In the genomic region with DNA sequence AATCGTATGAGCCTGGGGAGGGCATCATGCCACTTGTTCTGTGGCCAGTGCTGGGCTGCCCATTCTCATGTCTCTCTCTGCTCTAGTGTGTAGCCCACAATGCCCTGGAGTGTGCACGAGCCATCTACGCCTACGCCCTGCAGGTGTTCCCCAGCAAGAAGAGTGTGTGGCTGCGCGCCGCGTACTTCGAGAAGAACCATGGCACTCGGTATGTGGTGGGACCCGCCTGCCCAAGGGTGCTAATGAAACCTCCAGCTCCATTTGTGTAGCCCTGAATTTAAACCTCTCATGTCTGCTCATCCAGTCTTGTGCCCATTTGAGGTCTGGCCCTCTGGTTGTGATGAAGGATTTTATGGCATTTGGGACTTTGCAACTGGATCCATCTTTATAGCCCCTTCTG, we compare ENCODE assay signal across 26 cellular contexts. TPM values are rescaled to one million over a fixed set of nuclear protein-coding genes. Genes with fewer than 3 reads are reported as not detected.
DNase-seq lines count a peak whose midpoint lies in the region; ATAC-seq, FAIRE-seq and TF ChIP-seq lines count a peak whose summit lies in the region.
"Had no signal": no experiment of that assay in that cellular context is flagged by ENCODE, and none has a peak within 500 bp of the region (broad histone marks: within the 10 kb centered on the region; RNA-seq: fewer than 3 reads in every experiment).

No MANE protein-coding gene starts in this region.

- in situ Hi-C loops in GM12878 (cut with MboI) = no loop called here

- H3K27me3 ChIP-seq in GM12878 (replicated peaks in 1 of 2; ENCODE audit: control insufficient read depth in 2 of 2, insufficient read depth in 2 of 2, low read length in 1 of 2) = no peaks in the 10 kb centered on the region
- H3K27me3 ChIP-seq in neuronal stem cell (ENCODE audit: control insufficient read depth in 3 of 3, insufficient read depth in 3 of 3, low read depth in 1 of 3, low read length in 3 of 3) = no peaks in the 10 kb centered on the region
- H3K27me3 ChIP-seq: BE2C; BLaER1 treated with 17β-estradiol and CSF1 and Interleukin-3, amounts not matched to agents 10 nM and 100 nM had no signal

- DNase-seq in Right ventricle myocardium inferior (ENCODE audit: missing footprints) (peak; percentile 61), left ventricle myocardium superior (no peak), GM12878 (ENCODE audit: low read depth, low spot score) (no peak), neuronal stem cell (ENCODE audit: low spot score) (no peak), NCI-H1930 (lab: John Stamatoyannopoulos, UW) (no peak)
- DNase-seq: 8988T; ACHN; AML-193; BE2C; Calu3; CD4-positive, alpha-beta T cell; CD8-positive, alpha-beta memory T cell; DMS53; DMS79 treated with DMSO at 0.1 percent for 48 hours; GF-D8; GOT3 had no signal

- BruUV-seq in GM12878 (replicated peaks; lab: Mats Ljungman, UMichigan) = no TSS peak

- no peak overlapping the region for H3K23ac ChIP-seq in neuronal stem cell (ENCODE audit: low read depth, low read length, poor library complexity)

- no peak overlapping the region for H2BK12ac ChIP-seq in neuronal stem cell (ENCODE audit: low read length)

- TF ChIP-seq CTCF in HEK293 (tag by site-specific recombination; IDR thresholded peaks at IDR 0.05) = no peak
- TF ChIP-seq CTCF in GM12878 (IDR thresholded peaks at IDR 0.05 in 2 of 3, conservative IDR thresholded peaks at IDR 0.05 in 1 of 3; ENCODE audit: control insufficient read depth in 2 of 3, extremely low read depth in 1 of 3, insufficient read depth in 1 of 3, low read depth in 3 of 3, low read length in 3 of 3) = no peak

- no peaks in the 10 kb centered on the region for H4K20me1 ChIP-seq in GM12878 (ENCODE audit: control insufficient read depth, insufficient read depth)

- H3K18ac ChIP-seq in neuronal stem cell (ENCODE audit: low read length) = no peak overlapping the region

- H3K4me3 ChIP-seq in HEK293 (ENCODE audit: low read depth, low read length) (no peak overlapping the region), GM12878 (no peak overlapping the region), neuronal stem cell (ENCODE audit: low read length in 2 of 2) (peak overlapping the region in 1 of 2 donors; percentile 63)
- H3K4me3 ChIP-seq: A549; BLaER1 treated with 17β-estradiol and CSF1 and Interleukin-3, amounts not matched to agents 10 nM and 100 nM; HAP-1 had no signal

- no peak for TF ChIP-seq EP300 in GM12878 (IDR thresholded peaks at IDR 0.05; ENCODE audit: borderline replicate concordance in 1 of 2, control insufficient read depth in 1 of 2, low read depth in 2 of 2, low read length in 2 of 2)

- SMC1A ChIA-PET in GM12878 (lab: Charles Lee; ENCODE audit: uncharacterized antibody, unreplicated experiment) = no interaction called here

- POLR2A ChIA-PET in HEK293 (lab: Yijun Ruan, JAX) = no interaction called here
- POLR2A ChIA-PET in GM12878 (lab: Charles Lee) = no interaction called here

- TF ChIP-seq RAD21 in GM12878 (IDR thresholded peaks at IDR 0.05; ENCODE audit: insufficient read depth, low read depth, low read length) = no peak

- no peak overlapping the region for H3K14ac ChIP-seq in neuronal stem cell (ENCODE audit: low read length)

- H3K9me3 ChIP-seq in HEK293 (ENCODE audit: control insufficient read depth, insufficient read depth, low read depth, low read length) (no peaks in the 10 kb centered on the region), GM12878 (replicated peaks; ENCODE audit: control insufficient read depth, insufficient read depth, low read length) (no peaks in the 10 kb centered on the region), neuronal stem cell (replicated peaks in 1 of 2; ENCODE audit: control insufficient read depth in 2 of 2, insufficient read depth in 1 of 2, low read depth in 1 of 2, low read length in 2 of 2) (peaks cover 0 to 3% of the 10 kb centered on the region in 2 donors)
- H3K9me3 ChIP-seq: A549; BE2C; BLaER1 treated with 17β-estradiol and CSF1 and Interleukin-3, amounts not matched to agents 10 nM and 100 nM; HAP-1 had no signal

- intact Hi-C loops in Right ventricle myocardium inferior (cut with DNase I) = no loop called here
- intact Hi-C loops in left ventricle myocardium superior (cut with micrococcal nuclease) = no loop called here
- intact Hi-C loops in GM12878 (cut with micrococcal nuclease; ENCODE audit: unreplicated experiment) = no loop called here

- H2AFZ ChIP-seq in GM12878 (ENCODE audit: control insufficient read depth, low read depth, low read length) = no peak overlapping the region
- H2AFZ ChIP-seq in neuronal stem cell (ENCODE audit: low read length) = no peak overlapping the region

- no peak overlapping the region for H3K4ac ChIP-seq in neuronal stem cell (ENCODE audit: low read length)

- no peaks in the 10 kb centered on the region for H3K79me2 ChIP-seq in GM12878 (ENCODE audit: control insufficient read depth, insufficient read depth, low read length)

- CTCF ChIA-PET in HEK293 (lab: Yijun Ruan, JAX) (no interaction called here), GM12878 (lab: Yijun Ruan, JAX) (no interaction called here)

- H3K9ac ChIP-seq in GM12878 (ENCODE audit: control insufficient read depth, insufficient read depth, low read length) (no peak overlapping the region), neuronal stem cell (ENCODE audit: low read depth, low read length, poor library complexity) (peak overlapping the region; percentile 9)
- H3K9ac ChIP-seq: BLaER1 treated with 17β-estradiol and CSF1 and Interleukin-3, amounts not matched to agents 10 nM and 100 nM had no signal

- H4K91ac ChIP-seq in neuronal stem cell (ENCODE audit: low read depth, low read length, poor library complexity) = no peak overlapping the region

- TF ChIP-seq POLR2A in GM12878 (IDR thresholded peaks at IDR 0.05; ENCODE audit: low read depth, low read length) = peak; percentile 30; the same call in 1 of the 2 replicates

- H3K27ac ChIP-seq in HEK293 (ENCODE audit: extremely low read depth, low read depth, low read length) (no peak overlapping the region), GM12878 (ENCODE audit: control insufficient read depth, insufficient read depth) (no peak overlapping the region), neuronal stem cell (replicated peaks; ENCODE audit: low read length) (no peak overlapping the region)
- H3K27ac ChIP-seq: A549; BLaER1 treated with 17β-estradiol and CSF1 and Interleukin-3, amounts not matched to agents 10 nM and 100 nM had no signal

- RAD21 ChIA-PET in GM12878 (lab: Charles Lee; ENCODE audit: unreplicated experiment) = no interaction called here

- no peak overlapping the region for H2BK5ac ChIP-seq in neuronal stem cell (ENCODE audit: low read length)

- ATAC-seq in Right ventricle myocardium inferior (no peak), left ventricle myocardium superior (no peak), GM12878 (no peak), HG02610 (IDR thresholded peaks at IDR 0.05; ENCODE audit: unreplicated experiment) (no peak)
- ATAC-seq: A549 had no signal

- H4K8ac ChIP-seq in neuronal stem cell (ENCODE audit: low read depth, low read length) = no peak overlapping the region

- no peak overlapping the region for H2BK120ac ChIP-seq in neuronal stem cell (ENCODE audit: low read depth, low read length)

- peaks cover 20% of the 10 kb centered on the region for H3K79me1 ChIP-seq in neuronal stem cell (ENCODE audit: low read depth, low read length)

- H3K36me3 ChIP-seq in HEK293 (ENCODE audit: control insufficient read depth in 2 of 2, insufficient read depth in 1 of 2, low read length in 2 of 2) = peaks cover 11 to 92% of the 10 kb centered on the region in 2 experiments; a peak in 2 of 3 replicates
- H3K36me3 ChIP-seq in GM12878 (ENCODE audit: control insufficient read depth in 2 of 2, insufficient read depth in 2 of 2, low read length in 1 of 2) = peaks cover 62 to 63% of the 10 kb centered on the region in 2 experiments
- peaks cover 71 to 94% of the 10 kb centered on the region in 2 donors for H3K36me3 ChIP-seq in neuronal stem cell (replicated peaks in 1 of 2; ENCODE audit: control insufficient read depth in 2 of 2, insufficient read depth in 2 of 2, low read length in 2 of 2)

- H2AK5ac ChIP-seq in neuronal stem cell (ENCODE audit: low read depth, low read length) = no peak overlapping the region

- no peak overlapping the region for H3K4me2 ChIP-seq in GM12878 (ENCODE audit: control insufficient read depth, insufficient read depth)
- H3K4me2 ChIP-seq in neuronal stem cell (ENCODE audit: insufficient read depth, low read length, poor library complexity, severe bottlenecking) = no peak overlapping the region
- H3K4me2 ChIP-seq: A549; BLaER1 treated with 17β-estradiol and CSF1 and Interleukin-3, amounts not matched to agents 10 nM and 100 nM had no signal

- WGBS in GM12878 (ENCODE audit: insufficient coverage, insufficient replicate concordance, low lambda C conversion rate, missing lambda C conversion rate) = 97% methylated on average over 11 of the region's 11 CpGs
- no CpG with 5 or more reads among the region's 11 CpGs for WGBS in neuronal stem cell (ENCODE audit: extremely low coverage in 2 of 2, insufficient read length in 2 of 2, insufficient replicate concordance in 1 of 2), 2 donors

- H3K4me1 ChIP-seq in HEK293 (ENCODE audit: control insufficient read depth, insufficient read depth, low read length) (no peaks in the 10 kb centered on the region), GM12878 (ENCODE audit: control insufficient read depth, insufficient read depth, low read length) (no peaks in the 10 kb centered on the region), neuronal stem cell (ENCODE audit: control insufficient read depth in 2 of 2, insufficient read depth in 1 of 2, low read depth in 1 of 2, low read length in 2 of 2) (no peaks in the 10 kb centered on the region)
- H3K4me1 ChIP-seq: A549; BE2C; BLaER1 treated with 17β-estradiol and CSF1 and Interleukin-3, amounts not matched to agents 10 nM and 100 nM; HAP-1 had no signal

- FAIRE-seq in GM12878 (lab: Jason Lieb, UNC) = no peak
- FAIRE-seq: A549, GM12892, H54 had no signal

- H2BK15ac ChIP-seq in neuronal stem cell (ENCODE audit: low read length) = no peak overlapping the region

RNA-seq across cellular contexts. Expression of a gene that starts 13.3 kb away (rescaled TPM):
- 0.30 TPM for total RNA-seq in Right ventricle myocardium inferior
- total RNA-seq in left ventricle myocardium superior = 0.35 TPM
- total RNA-seq in GM12878 (2013; cell fraction: nucleolus; rRNA removed) = 125 and 143 TPM in 2 replicates
- total RNA-seq in GM12878 (2014; rRNA removed) = 32.4 and 39.5 TPM in 2 replicates
- 3.6 and 4.4 TPM in 2 replicates for total RNA-seq in GM12878 (2014; rRNA removed; fragmentation: Illumina TruSeq; extraction: Trizol)
- total RNA-seq in GM12878 (2021) = 49.1 and 56.0 TPM in 2 replicates
- polyA plus RNA-seq in GM12878 (2011; ENCODE audit: low read depth) = 4.1 TPM
- polyA plus RNA-seq in GM12878 (2011; rRNA removed) = 2.9 and 6.9 TPM in 2 replicates
- polyA plus RNA-seq in GM12878 (2011; cell fraction: cytosol; rRNA removed) = 13.5 and 27.8 TPM in 2 replicates
- polyA plus RNA-seq in GM12878 (2011; cell fraction: nucleus; rRNA removed) = 95.3 and 97.7 TPM in 2 replicates
- polyA plus RNA-seq in GM12878 (2012) = 23.6 and 27.4 TPM in 2 replicates
- polyA plus RNA-seq in GM12878 (2014; fragmentation: Illumina TruSeq; extraction: Trizol) = 0.48 and 1.6 TPM in 2 replicates
- under 1 TPM; 0.24 to 0.38 TPM for polyA plus RNA-seq in GM12878 (2014; fragmentation: Nextera tagmentation; extraction: Ambion mirVana)
- polyA plus RNA-seq in GM12878 (2014; rRNA removed) = 37.1 and 42.9 TPM in 2 replicates
- 10 to 100 TPM; 17.9 to 20.4 TPM for polyA plus RNA-seq in GM12878 (2016; fragmentation: Nextera tagmentation; extraction: Ambion mirVana)
- polyA minus RNA-seq in GM12878 (2011; rRNA and poly(A)+ RNA removed) = 2.6 and 8.0 TPM in 2 replicates
- 5.6 and 6.0 TPM in 2 replicates for polyA minus RNA-seq in GM12878 (2011; cell fraction: cytosol; rRNA and poly(A)+ RNA removed)
- 20.7 and 27.4 TPM in 2 replicates for polyA minus RNA-seq in GM12878 (2011; cell fraction: nucleus; rRNA and poly(A)+ RNA removed)
- polyA plus RNA-seq in neuronal stem cell (2013, experiment 1 of 2) = 0.14 TPM
- polyA plus RNA-seq in neuronal stem cell (2013, experiment 2 of 2) = 0.25 TPM
- polyA plus RNA-seq: CD14-positive monocyte had no signal

RNA-seq across cellular contexts. Expression of a gene that starts 26.8 kb away (rescaled TPM):
- total RNA-seq in Right ventricle myocardium inferior = 38.4 TPM
- 36.8 TPM for total RNA-seq in left ventricle myocardium superior
- 25.0 and 25.2 TPM in 2 replicates for total RNA-seq in GM12878 (2013; cell fraction: nucleolus; rRNA removed)
- total RNA-seq in GM12878 (2014; rRNA removed) = 0.16 and 0.28 TPM in 2 replicates
- 0.09 TPM in 2 replicates for total RNA-seq in GM12878 (2014; rRNA removed; fragmentation: Illumina TruSeq; extraction: Trizol)
- 5.6 TPM in 2 replicates for total RNA-seq in GM12878 (2021)
- 0.13 TPM for polyA plus RNA-seq in GM12878 (2011; ENCODE audit: low read depth)
- 0.24 and 0.53 TPM in 2 replicates for polyA plus RNA-seq in GM12878 (2011; rRNA removed)
- 1.7 and 2.7 TPM in 2 replicates for polyA plus RNA-seq in GM12878 (2011; cell fraction: cytosol; rRNA removed)
- 6.0 and 7.2 TPM in 2 replicates for polyA plus RNA-seq in GM12878 (2011; cell fraction: nucleus; rRNA removed)
- 1.3 and 2.5 TPM in 2 replicates for polyA plus RNA-seq in GM12878 (2012)
- not detected in 2 replicates for polyA plus RNA-seq in GM12878 (2014; fragmentation: Illumina TruSeq; extraction: Trizol)
- polyA plus RNA-seq in GM12878 (2014; fragmentation: Nextera tagmentation; extraction: Ambion mirVana) = under 1 TPM; 0.05 TPM
- 2.1 and 2.2 TPM in 2 replicates for polyA plus RNA-seq in GM12878 (2014; rRNA removed)
- polyA plus RNA-seq in GM12878 (2016; fragmentation: Nextera tagmentation; extraction: Ambion mirVana) = not detected
- 0.37 and 0.46 TPM in 2 replicates for polyA minus RNA-seq in GM12878 (2011; rRNA and poly(A)+ RNA removed)
- 5.1 and 8.3 TPM in 2 replicates for polyA minus RNA-seq in GM12878 (2011; cell fraction: cytosol; rRNA and poly(A)+ RNA removed)
- polyA minus RNA-seq in GM12878 (2011; cell fraction: nucleus; rRNA and poly(A)+ RNA removed) = 1.6 and 3.3 TPM in 2 replicates
- polyA plus RNA-seq in neuronal stem cell (2013, experiment 1 of 2) = 0.13 TPM
- 0.08 TPM for polyA plus RNA-seq in neuronal stem cell (2013, experiment 2 of 2)
- total RNA-seq: Calu3; CD4-positive, alpha-beta T cell; CD8-positive, alpha-beta memory T cell; Daoy had no signal
- polyA plus RNA-seq: CD14-positive monocyte; CD8-positive, alpha-beta memory T cell had no signal

RNA-seq across cellular contexts. Expression of a gene that starts 40.3 kb away (rescaled TPM):
- total RNA-seq in Right ventricle myocardium inferior (39.0 TPM), left ventricle myocardium superior (35.6 TPM), GM12878 (2014; rRNA removed) (13.4 and 17.2 TPM in 2 replicates), GM12878 (2014; rRNA removed; fragmentation: Illumina TruSeq; extraction: Trizol) (8.8 and 9.3 TPM in 2 replicates), GM12878 (2021) (38.0 and 42.5 TPM in 2 replicates)
- total RNA-seq in GM12878 (2013; cell fraction: nucleolus; rRNA removed) = 10.1 and 12.7 TPM in 2 replicates
- 23.0 TPM for polyA plus RNA-seq in GM12878 (2011; ENCODE audit: low read depth)
- polyA plus RNA-seq in GM12878 (2011; rRNA removed) (11.4 and 13.2 TPM in 2 replicates), GM12878 (2014; fragmentation: Illumina TruSeq; extraction: Trizol) (2.8 and 10.8 TPM in 2 replicates), GM12878 (2014; fragmentation: Nextera tagmentation; extraction: Ambion mirVana) (10 to 100 TPM in 1 of 2 experiments, 1 to 10 TPM in 1; 3.4 to 12.3 TPM), GM12878 (2014; rRNA removed) (17.8 and 26.0 TPM in 2 replicates), GM12878 (2016; fragmentation: Nextera tagmentation; extraction: Ambion mirVana) (10 to 100 TPM; 21.2 to 22.0 TPM)
- 25.9 and 26.5 TPM in 2 replicates for polyA plus RNA-seq in GM12878 (2011; cell fraction: cytosol; rRNA removed)
- polyA plus RNA-seq in GM12878 (2011; cell fraction: nucleus; rRNA removed) = 84.3 and 88.7 TPM in 2 replicates
- 27.4 and 30.3 TPM in 2 replicates for polyA plus RNA-seq in GM12878 (2012)
- 7.1 and 14.5 TPM in 2 replicates for polyA minus RNA-seq in GM12878 (2011; rRNA and poly(A)+ RNA removed)
- polyA minus RNA-seq in GM12878 (2011; cell fraction: cytosol; rRNA and poly(A)+ RNA removed) = 6.0 and 6.2 TPM in 2 replicates
- polyA minus RNA-seq in GM12878 (2011; cell fraction: nucleus; rRNA and poly(A)+ RNA removed) = 15.2 and 18.4 TPM in 2 replicates
- 111 TPM for polyA plus RNA-seq in neuronal stem cell (2013, experiment 1 of 2)
- 113 TPM for polyA plus RNA-seq in neuronal stem cell (2013, experiment 2 of 2)

RNA-seq across cellular contexts. Expression of a gene that starts 41.7 kb away (rescaled TPM):
- total RNA-seq in Right ventricle myocardium inferior (46.4 TPM), left ventricle myocardium superior (50.6 TPM), GM12878 (2014; rRNA removed) (57.6 and 62.5 TPM in 2 replicates), GM12878 (2014; rRNA removed; fragmentation: Illumina TruSeq; extraction: Trizol) (66.1 and 72.2 TPM in 2 replicates), GM12878 (2021) (100 and 102 TPM in 2 replicates)
- 134 and 156 TPM in 2 replicates for total RNA-seq in GM12878 (2013; cell fraction: nucleolus; rRNA removed)
- 52.6 TPM for polyA plus RNA-seq in GM12878 (2011; ENCODE audit: low read depth)
- polyA plus RNA-seq in GM12878 (2011; rRNA removed) (33.4 and 52.7 TPM in 2 replicates), GM12878 (2014; fragmentation: Illumina TruSeq; extraction: Trizol) (53.4 and 73.9 TPM in 2 replicates), GM12878 (2014; fragmentation: Nextera tagmentation; extraction: Ambion mirVana) (10 to 100 TPM in 1 of 2 experiments, 1 to 10 TPM in 1; 5.0 to 10.7 TPM), GM12878 (2014; rRNA removed) (70.4 and 71.9 TPM in 2 replicates), GM12878 (2016; fragmentation: Nextera tagmentation; extraction: Ambion mirVana) (100 to 1,000 TPM in 1 of 2 experiments, 10 to 100 TPM in 1; 97.9 to 102 TPM)
- 56.1 and 59.7 TPM in 2 replicates for polyA plus RNA-seq in GM12878 (2011; cell fraction: cytosol; rRNA removed)
- 68.3 and 113 TPM in 2 replicates for polyA plus RNA-seq in GM12878 (2011; cell fraction: nucleus; rRNA removed)
- 74.7 and 84.6 TPM in 2 replicates for polyA plus RNA-seq in GM12878 (2012)
- 56.6 and 60.4 TPM in 2 replicates for polyA minus RNA-seq in GM12878 (2011; rRNA and poly(A)+ RNA removed)
- polyA minus RNA-seq in GM12878 (2011; cell fraction: cytosol; rRNA and poly(A)+ RNA removed) = 25.3 and 31.2 TPM in 2 replicates
- 22.7 and 36.7 TPM in 2 replicates for polyA minus RNA-seq in GM12878 (2011; cell fraction: nucleus; rRNA and poly(A)+ RNA removed)
- polyA plus RNA-seq in neuronal stem cell (2013, experiment 1 of 2) = 50.0 TPM
- polyA plus RNA-seq in neuronal stem cell (2013, experiment 2 of 2) = 49.3 TPM

RNA-seq across cellular contexts. Expression of a gene that starts 43.2 kb away (rescaled TPM):
- 5.7 TPM for total RNA-seq in Right ventricle myocardium inferior
- total RNA-seq in left ventricle myocardium superior = 6.4 TPM
- total RNA-seq in GM12878 (2013; cell fraction: nucleolus; rRNA removed) = 118 and 125 TPM in 2 replicates
- total RNA-seq in GM12878 (2014; rRNA removed) = 20.2 and 23.9 TPM in 2 replicates
- total RNA-seq in GM12878 (2014; rRNA removed; fragmentation: Illumina TruSeq; extraction: Trizol) = 7.3 and 9.1 TPM in 2 replicates
- total RNA-seq in GM12878 (2021) = 42.1 and 42.7 TPM in 2 replicates
- polyA plus RNA-seq in GM12878 (2011; ENCODE audit: low read depth) = 26.5 TPM
- polyA plus RNA-seq in GM12878 (2011; rRNA removed) = 14.1 and 28.4 TPM in 2 replicates
- polyA plus RNA-seq in GM12878 (2011; cell fraction: cytosol; rRNA removed) = 45.8 and 64.7 TPM in 2 replicates
- polyA plus RNA-seq in GM12878 (2011; cell fraction: nucleus; rRNA removed) = 503 and 608 TPM in 2 replicates
- polyA plus RNA-seq in GM12878 (2012) = 51.9 and 72.0 TPM in 2 replicates
- polyA plus RNA-seq in GM12878 (2014; fragmentation: Illumina TruSeq; extraction: Trizol) = 4.7 and 16.3 TPM in 2 replicates
- 1 to 10 TPM; 1.3 to 3.5 TPM for polyA plus RNA-seq in GM12878 (2014; fragmentation: Nextera tagmentation; extraction: Ambion mirVana)
- polyA plus RNA-seq in GM12878 (2014; rRNA removed) = 51.4 and 52.0 TPM in 2 replicates
- polyA plus RNA-seq in GM12878 (2016; fragmentation: Nextera tagmentation; extraction: Ambion mirVana) = 10 to 100 TPM; 16.1 to 19.5 TPM
- polyA minus RNA-seq in GM12878 (2011; rRNA and poly(A)+ RNA removed) = 4.3 and 15.1 TPM in 2 replicates
- 12.4 and 12.9 TPM in 2 replicates for polyA minus RNA-seq in GM12878 (2011; cell fraction: cytosol; rRNA and poly(A)+ RNA removed)
- polyA minus RNA-seq in GM12878 (2011; cell fraction: nucleus; rRNA and poly(A)+ RNA removed) = 18.6 and 20.6 TPM in 2 replicates
- 6.5 TPM for polyA plus RNA-seq in neuronal stem cell (2013, experiment 1 of 2)
- 5.8 TPM for polyA plus RNA-seq in neuronal stem cell (2013, experiment 2 of 2)
- total RNA-seq: G401 had no signal
- polyA plus RNA-seq: A549 had no signal
